ENCODE assay signal across 20 cellular contexts in the genomic region with DNA sequence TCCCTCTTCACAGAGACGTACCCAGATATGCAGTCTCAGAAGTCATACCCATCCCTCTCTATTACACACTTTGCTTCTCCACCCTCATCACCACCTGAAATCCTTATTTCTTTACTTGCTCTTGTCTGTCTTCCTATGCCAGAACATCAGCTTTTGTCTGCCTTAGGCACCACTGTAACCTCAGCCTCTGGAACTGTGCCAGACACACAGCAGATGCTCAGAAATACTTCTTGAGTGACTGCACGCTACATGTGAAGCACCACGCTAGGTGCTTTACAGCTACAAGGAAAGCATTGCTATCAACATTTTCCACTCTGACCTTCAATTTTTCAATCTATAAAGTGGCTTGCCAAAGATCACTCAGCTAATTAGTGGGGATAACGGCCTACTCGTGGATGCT.
DNase-seq lines count a peak whose midpoint lies in the region; ATAC-seq and TF ChIP-seq lines count a peak whose summit lies in the region.
"Had no signal": no experiment of that assay in that cellular context is flagged by ENCODE, and none has a peak within 500 bp of the region (broad histone marks: within the 10 kb centered on the region; RNA-seq: fewer than 3 reads in every experiment).

No MANE protein-coding gene starts in this region.

- no peaks in the 10 kb centered on the region for H3K79me2 ChIP-seq in mammary epithelial cell (ENCODE audit: insufficient read depth, low read length)
- H3K79me2 ChIP-seq: parathyroid adenoma had no signal

- H4K20me1 ChIP-seq in mammary epithelial cell (ENCODE audit: insufficient read depth, low read length) = no peaks in the 10 kb centered on the region

- intact Hi-C loops in mammary epithelial cell (cut with micrococcal nuclease) (no loop called here), mucosa of descending colon (cut with DNase I, micrococcal nuclease) (no loop called here)

- H3K4me1 ChIP-seq in mammary epithelial cell (ENCODE audit: insufficient read depth, low read length) (no peaks in the 10 kb centered on the region), mucosa of descending colon (ENCODE audit: low read depth) (no peaks in the 10 kb centered on the region)
- H3K4me1 ChIP-seq: gastrocnemius medialis, left ventricle myocardium inferior, parathyroid adenoma, SJSA1, suprapubic skin had no signal

- dilution Hi-C loops in mammary epithelial cell (cut with HindIII; ENCODE audit: low sequenced_read_pairs) = no loop called here

- no peak overlapping the region for H3K27ac ChIP-seq in mammary epithelial cell (ENCODE audit: insufficient read depth, low read depth, low read length)
- H3K27ac ChIP-seq: brain microvascular endothelial cell, gastrocnemius medialis, GM23248, left ventricle myocardium inferior, parathyroid adenoma, SJSA1, suprapubic skin had no signal

- H3K9ac ChIP-seq in mammary epithelial cell (ENCODE audit: insufficient read depth, low read length) = no peak overlapping the region
- H3K9ac ChIP-seq: GM23248, parathyroid adenoma had no signal

- no peak overlapping the region for H3K4me2 ChIP-seq in mammary epithelial cell (ENCODE audit: insufficient read depth, low read depth, low read length)

- H3K36me3 ChIP-seq in mammary epithelial cell (ENCODE audit: insufficient read depth, low read length) (no peaks in the 10 kb centered on the region), mucosa of descending colon (ENCODE audit: low read depth) (no peaks in the 10 kb centered on the region)
- H3K36me3 ChIP-seq: brain microvascular endothelial cell, gastrocnemius medialis, left ventricle myocardium inferior, SJSA1, suprapubic skin had no signal

- H3K4me3 ChIP-seq in mammary epithelial cell (replicated peaks in 1 of 3; ENCODE audit: insufficient read depth in 1 of 3, low read depth in 2 of 3, low read length in 3 of 3) (no peak overlapping the region), mucosa of descending colon (no peak overlapping the region)
- H3K4me3 ChIP-seq: gastrocnemius medialis, GM23248, left ventricle myocardium inferior, SJSA1, suprapubic skin had no signal

- in situ Hi-C loops in mammary epithelial cell (cut with MboI; ENCODE audit: low sequenced_read_pairs in 2 of 2) = no loop called here

- ATAC-seq in mucosa of descending colon = no peak
- ATAC-seq: gastrocnemius medialis had no signal

- BruUV-seq in mammary epithelial cell (replicated peaks; lab: Mats Ljungman, UMichigan) = no TSS peak

- WGBS in mammary epithelial cell (ENCODE audit: low coverage, missing lambda C conversion rate) = 33% methylated on average over 5 of the region's 5 CpGs

- no peak for TF ChIP-seq CTCF in mammary epithelial cell (conservative IDR thresholded peaks at IDR 0.05 in 1 of 2, IDR thresholded peaks at IDR 0.05 in 1 of 2; ENCODE audit: extremely low read depth in 1 of 2, insufficient read depth in 1 of 2, low read depth in 1 of 2, low read length in 2 of 2)
- no peak for TF ChIP-seq CTCF in mucosa of descending colon (IDR thresholded peaks at IDR 0.05)

- H2AFZ ChIP-seq in mammary epithelial cell (ENCODE audit: low read depth, low read length) = no peak overlapping the region
- H2AFZ ChIP-seq: GM23248, parathyroid adenoma had no signal

- H3K9me3 ChIP-seq in mammary epithelial cell (replicated peaks; ENCODE audit: insufficient read depth, low read length) (no peaks in the 10 kb centered on the region), mucosa of descending colon (no peaks in the 10 kb centered on the region)
- H3K9me3 ChIP-seq: gastrocnemius medialis, left ventricle myocardium inferior, SJSA1, suprapubic skin had no signal

- DNase-seq in COLO668 (lab: John Stamatoyannopoulos, UW; ENCODE audit: unreplicated experiment) = peak; percentile 61
- DNase-seq in M059J (ENCODE audit: low read depth) = peak; percentile 28
- DNase-seq in NCI-H2227 treated with DMSO at 0.1 percent for 48 hours (lab: John Stamatoyannopoulos, UW) = peak; percentile 2
- peak; percentile 38 for DNase-seq in mammary epithelial cell
- no peak for DNase-seq in nucleus accumbens (lab: John Stamatoyannopoulos, UW)
- no peak for DNase-seq in DMS153 (lab: John Stamatoyannopoulos, UW)
- no peak for DNase-seq in GOT3 (lab: John Stamatoyannopoulos, UW)
- no peak for DNase-seq in mucosa of descending colon
- DNase-seq: activated CD4-positive, CD25-positive, alpha-beta regulatory T cell; activated naive CD8-positive, alpha-beta T cell treated with anti-CD3 and anti-CD28 coated beads, Interleukin-2, amount 10 ng/mL, durations not matched to agents 7 days and 5 days; brain microvascular endothelial cell; gastrocnemius medialis; GM23248; left ventricle myocardium inferior; NCI-H1048; stimulated activated CD4-positive, alpha-beta T cell treated with anti-CD3 and anti-CD28 coated beads, Interleukin-4, amount 100 ng/mL, for 24 hours; stimulated activated CD8-positive, alpha-beta memory T cell treated with anti-CD3 and anti-CD28 coated beads, Interleukin-4, amount 100 ng/mL, for 48 hours had no signal

- CTCF ChIA-PET in mammary epithelial cell (lab: Charles Lee; ENCODE audit: low non-redundant PET) = no interaction called here

- H3K27me3 ChIP-seq in mammary epithelial cell (ENCODE audit: insufficient read depth, low read length) = no peaks in the 10 kb centered on the region
- H3K27me3 ChIP-seq: brain microvascular endothelial cell, gastrocnemius medialis, SJSA1, suprapubic skin had no signal

Comparison
In these comparisons a context has a peak if more than half of its experiments do, and no peak if none do; other contexts are left out.
1. DNase-seq: peak in COLO668 (single experiment), M059J (single experiment), NCI-H2227 treated with DMSO at 0.1 percent for 48 hours (single experiment) and mammary epithelial cell (single experiment); none in nucleus accumbens (0 of 56), DMS153 (single experiment), GOT3 (single experiment) and mucosa of descending colon (0 of 3).